27 cellular contexts compared by ENCODE assay signal in the genomic region with DNA sequence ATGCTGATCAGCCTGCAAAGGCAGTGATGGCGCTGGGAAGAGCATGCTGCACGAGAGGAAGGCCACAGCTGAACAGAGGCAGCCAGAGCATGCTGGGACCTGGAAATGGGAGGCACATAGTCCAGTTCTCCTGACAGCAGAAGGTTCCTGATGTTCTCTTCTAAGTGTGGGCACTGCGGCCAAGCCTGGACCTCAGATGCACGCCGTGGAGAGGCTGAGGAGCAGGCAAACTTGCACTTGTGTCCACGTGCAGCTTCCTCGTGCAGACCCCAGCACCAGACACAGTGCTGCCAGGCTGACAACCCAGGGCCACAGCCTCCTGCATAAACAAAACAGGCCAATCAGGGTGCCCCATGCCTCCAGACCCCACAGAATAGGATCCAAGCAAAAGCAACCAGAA.
"Had no signal": no experiment of that assay in that cellular context is flagged by ENCODE, and none has a peak within 500 bp of the region (broad histone marks: within the 10 kb centered on the region; RNA-seq: fewer than 3 reads in every experiment).

No MANE protein-coding gene starts in this region.

- H3K27me3 ChIP-seq: colonic mucosa, esophagus squamous epithelium, right lobe of liver, suprapubic skin, transverse colon, upper lobe of right lung, vagina had no signal

- H3K27me3 Mint-ChIP-seq: stimulated activated naive CD8-positive, alpha-beta T cell treated with anti-CD3 and anti-CD28 coated beads, Interleukin-15, Interleukin-2, amounts not matched to agents 100 ng/mL and 50 ng/mL, for 24 hours had no signal

- H3K9me3 ChIP-seq: colonic mucosa, esophagus squamous epithelium, heart right ventricle, left ventricle myocardium inferior, lower lobe of right lung, right lobe of liver, suprapubic skin, transverse colon, upper lobe of right lung, vagina had no signal

- H3K4me1 ChIP-seq: colonic mucosa, esophagus squamous epithelium, heart right ventricle, left ventricle myocardium inferior, lower lobe of right lung, parathyroid adenoma, right lobe of liver, suprapubic skin, transverse colon, upper lobe of right lung, vagina had no signal

- H3K9ac ChIP-seq: parathyroid adenoma had no signal

- H3K36me3 ChIP-seq: colonic mucosa, esophagus squamous epithelium, heart right ventricle, left ventricle myocardium inferior, lower lobe of right lung, right lobe of liver, suprapubic skin, transverse colon, upper lobe of right lung, vagina had no signal

- FAIRE-seq: endothelial cell of umbilical vein, small intestine had no signal

- H3K9me3 Mint-ChIP-seq: natural killer cell; stimulated activated naive B cell treated with anti-CD40 and anti-IgM and Interleukin-4, amounts not matched to agents 10 μg/mL and 1 μg/mL and 100 μg/mL, for 72 hours; stimulated activated naive CD8-positive, alpha-beta T cell treated with anti-CD3 and anti-CD28 coated beads, Interleukin-15, Interleukin-2, amounts not matched to agents 100 ng/mL and 50 ng/mL, for 24 hours had no signal

- H3K4me1 Mint-ChIP-seq: immature natural killer cell; natural killer cell; stimulated activated naive B cell treated with anti-CD40 and anti-IgM and Interleukin-4, amounts not matched to agents 10 μg/mL and 1 μg/mL and 100 μg/mL, for 72 hours had no signal

- H3K4me3 ChIP-seq: colonic mucosa, esophagus squamous epithelium, heart right ventricle, left ventricle myocardium inferior, lower lobe of right lung, right lobe of liver, suprapubic skin, transverse colon, upper lobe of right lung, vagina had no signal

- H3K27ac ChIP-seq: colonic mucosa, esophagus squamous epithelium, heart right ventricle, left ventricle myocardium inferior, lower lobe of right lung, parathyroid adenoma, right lobe of liver, suprapubic skin, transverse colon, upper lobe of right lung, vagina had no signal

- H3K4me3 Mint-ChIP-seq: immature natural killer cell; natural killer cell; stimulated activated naive B cell treated with anti-CD40 and anti-IgM and Interleukin-4, amounts not matched to agents 10 μg/mL and 1 μg/mL and 100 μg/mL, for 72 hours; stimulated activated naive CD8-positive, alpha-beta T cell treated with anti-CD3 and anti-CD28 coated beads, Interleukin-15, Interleukin-2, amounts not matched to agents 100 ng/mL and 50 ng/mL, for 24 hours had no signal

- H3K79me2 ChIP-seq: parathyroid adenoma had no signal

- H2AFZ ChIP-seq: parathyroid adenoma had no signal

- H3K36me3 Mint-ChIP-seq: immature natural killer cell; natural killer cell; stimulated activated naive B cell treated with anti-CD40 and anti-IgM and Interleukin-4, amounts not matched to agents 10 μg/mL and 1 μg/mL and 100 μg/mL, for 72 hours had no signal

- DNase-seq: colonic mucosa; effector memory CD4-positive, alpha-beta T cell; esophagus squamous epithelium; foreskin melanocyte; glutamatergic neuron; heart right ventricle; hippocampal formation; immature natural killer cell; islet precursor cell; kidney glomerular epithelial cell; left colon; left ventricle myocardium inferior; lower lobe of right lung; natural killer cell; right lobe of liver; small intestine; stimulated activated CD4-positive, alpha-beta T cell treated with anti-CD3 and anti-CD28 coated beads, Interleukin-15, amount 100 ng/mL, for 24 hours; stimulated activated CD4-positive, alpha-beta T cell treated with anti-CD3 and anti-CD28 coated beads, Interleukin-2, amount 100 ng/mL, for 48 hours; stimulated activated naive B cell treated with anti-CD40 and anti-IgM and Interleukin-4, amounts not matched to agents 10 μg/mL and 1 μg/mL and 100 μg/mL, for 72 hours; transverse colon; upper lobe of right lung had no signal

- H3K27ac Mint-ChIP-seq: immature natural killer cell; natural killer cell; progenitor cell of endocrine pancreas; stimulated activated naive B cell treated with anti-CD40 and anti-IgM and Interleukin-4, amounts not matched to agents 10 μg/mL and 1 μg/mL and 100 μg/mL, for 72 hours; stimulated activated naive CD8-positive, alpha-beta T cell treated with anti-CD3 and anti-CD28 coated beads, Interleukin-15, Interleukin-2, amounts not matched to agents 100 ng/mL and 50 ng/mL, for 24 hours had no signal
